In genomic region chr14:74251546-74252030, GRCh38 we compare ENCODE assay signal across 9 cellular contexts. TPM values are rescaled to one million over a fixed set of nuclear protein-coding genes. Genes with fewer than 3 reads are reported as not detected.
DNase-seq lines count a peak whose midpoint lies in the region; ATAC-seq and TF ChIP-seq lines count a peak whose summit lies in the region.
"Had no signal": no experiment of that assay in that cellular context is flagged by ENCODE, and none has a peak within 500 bp of the region (broad histone marks: within the 10 kb centered on the region; RNA-seq: fewer than 3 reads in every experiment).

No MANE protein-coding gene starts in this region.

- H3K9me3 ChIP-seq in PC-3 (ENCODE audit: low read length) = no peaks in the 10 kb centered on the region

- peak; percentile 78 for ATAC-seq in GM19395 (IDR thresholded peaks at IDR 0.05; ENCODE audit: unreplicated experiment)
- peak; percentile 98 for ATAC-seq in PC-3

- peak overlapping the region; percentile 23 for H3K9ac ChIP-seq in PC-3 (ENCODE audit: low read length)

- peak overlapping the region; percentile 64 for H3K4me3 ChIP-seq in PC-3 (ENCODE audit: low read length)

- H3K9me3 Mint-ChIP-seq in CD14-positive monocyte (peaks cover 0 to 3% (median 0%) of the 10 kb centered on the region in 7 donors), IgD-negative memory B cell (no peaks in the 10 kb centered on the region), neural crest cell (no peaks in the 10 kb centered on the region)
- H3K9me3 Mint-ChIP-seq in activated T-cell treated with anti-CD3 and anti-CD28 coated beads, Interleukin-2, amount 50 U/mL, for 24 hours = no peaks in the 10 kb centered on the region

- H3K27me3 Mint-ChIP-seq in CD14-positive monocyte (ENCODE audit: low read depth in 3 of 3) = peaks cover 13 to 43% (median 39%) of the 10 kb centered on the region in 3 donors
- H3K27me3 Mint-ChIP-seq in IgD-negative memory B cell = peaks cover 19% of the 10 kb centered on the region
- peaks cover 27% of the 10 kb centered on the region for H3K27me3 Mint-ChIP-seq in activated T-cell treated with anti-CD3 and anti-CD28 coated beads, Interleukin-2, amount 50 U/mL, for 24 hours
- H3K27me3 Mint-ChIP-seq in neural crest cell (ENCODE audit: low read depth) = peaks cover 51% of the 10 kb centered on the region

- peak; percentile 75 for DNase-seq in CD14-positive monocyte (ENCODE audit: low spot score)
- peak; percentile 72 for DNase-seq in PC-3
- peak; percentile 77 for DNase-seq in activated T-cell treated with anti-CD3 and anti-CD28 coated beads, Interleukin-2, amount 50 U/mL, for 24 hours
- DNase-seq in fibroblast of gingiva (ENCODE audit: low read depth) = peak; percentile 67
- DNase-seq in neural crest cell (ENCODE audit: low read depth, low spot score) = peak; percentile 74
- peak; percentile 61 for DNase-seq in stimulated activated naive CD4-positive, alpha-beta T cell treated with Interleukin-2 at 50 U/mL for 16 hours (lab: John Stamatoyannopoulos, UW)

- no peaks in the 10 kb centered on the region for H3K27me3 ChIP-seq in PC-3 (ENCODE audit: low read length)

- H3K9me2 ChIP-seq in PC-3 (replicated peaks; ENCODE audit: low read length) = no peaks in the 10 kb centered on the region

- H3K4me3 Mint-ChIP-seq in CD14-positive monocyte (peak overlapping the region; percentile 70 to 91), IgD-negative memory B cell (peak overlapping the region; percentile 1 to 73 (median 32)), neural crest cell (peak overlapping the region; percentile 41)
- H3K4me3 Mint-ChIP-seq in activated T-cell treated with anti-CD3 and anti-CD28 coated beads, Interleukin-2, amount 50 U/mL, for 24 hours = peak overlapping the region; percentile 42

- peak overlapping the region; percentile 87 for H3K4me2 ChIP-seq in PC-3 (ENCODE audit: low read length)

- H3K27ac Mint-ChIP-seq in CD14-positive monocyte (peak overlapping the region in 4 of 7 donors; percentile 9 to 61 (median 24)), IgD-negative memory B cell (peak overlapping the region in 1 of 3 donors; percentile 0), neural crest cell (ENCODE audit: unreplicated experiment) (no peak overlapping the region)
- H3K27ac Mint-ChIP-seq in activated T-cell treated with anti-CD3 and anti-CD28 coated beads, Interleukin-2, amount 50 U/mL, for 24 hours = no peak overlapping the region

- H3K4me1 Mint-ChIP-seq in CD14-positive monocyte (peaks cover 8% of the 10 kb centered on the region), IgD-negative memory B cell (peaks cover 5 to 6% (median 5%) of the 10 kb centered on the region in 3 donors), neural crest cell (peaks cover 6% of the 10 kb centered on the region)
- H3K4me1 Mint-ChIP-seq in activated T-cell treated with anti-CD3 and anti-CD28 coated beads, Interleukin-2, amount 50 U/mL, for 24 hours (ENCODE audit: low read depth) = peaks cover 6% of the 10 kb centered on the region

- no peaks in the 10 kb centered on the region for H4K20me1 ChIP-seq in PC-3 (ENCODE audit: low read length)

- intact Hi-C loops in CD14-positive monocyte (cut with micrococcal nuclease) = loop anchor here in 1 of 2 donors (1.0 kb wide), 1 partner anchor 138 kb away; no protein-coding TSS in a partner anchor
- intact Hi-C loops in PC-3 (cut with micrococcal nuclease) = loop anchor here (1.0 to 2.0 kb wide), 2 partner anchors 35 to 140 kb away; no protein-coding TSS in a partner anchor

- no peaks in the 10 kb centered on the region for H3K79me2 ChIP-seq in PC-3 (ENCODE audit: low read length)

- H3K36me3 Mint-ChIP-seq in CD14-positive monocyte (no peaks in the 10 kb centered on the region), IgD-negative memory B cell (peaks cover 1% of the 10 kb centered on the region), neural crest cell (ENCODE audit: low read depth) (no peaks in the 10 kb centered on the region)
- no peaks in the 10 kb centered on the region for H3K36me3 Mint-ChIP-seq in activated T-cell treated with anti-CD3 and anti-CD28 coated beads, Interleukin-2, amount 50 U/mL, for 24 hours (ENCODE audit: low read depth)

- POLR2A ChIA-PET in PC-3 (lab: Charles Lee; ENCODE audit: unreplicated experiment) = interaction anchor here (0.6 kb wide), 1 partner anchor 242 kb away, joined by 5 read pairs; the partner anchor contains the start of gene NPC2

- H3F3A ChIP-seq in PC-3 (ENCODE audit: low read length, unreplicated experiment) = no peaks in the 10 kb centered on the region

- H2AFZ ChIP-seq in PC-3 (ENCODE audit: low read length) = peak overlapping the region; percentile 96

- no peaks in the 10 kb centered on the region for H3K36me3 ChIP-seq in PC-3 (ENCODE audit: low read depth, low read length)

- no TSS peak for BruUV-seq in PC-3 (replicated peaks; lab: Mats Ljungman, UMichigan)

- CTCF ChIA-PET in PC-3 (lab: Charles Lee) = no interaction called here

- TF ChIP-seq CTCF in CD14-positive monocyte (IDR thresholded peaks at IDR 0.05) = peak; percentile 92
- TF ChIP-seq CTCF in PC-3 (conservative IDR thresholded peaks at IDR 0.05; ENCODE audit: low read depth, low read length) = peak; percentile 94
- peak; percentile 88 for TF ChIP-seq CTCF in neural crest cell (conservative IDR thresholded peaks at IDR 0.05)

- H3K4me1 ChIP-seq in PC-3 (ENCODE audit: insufficient read depth, low read length) = no peaks in the 10 kb centered on the region

- H3K27ac ChIP-seq in PC-3 (ENCODE audit: low read length) = no peak overlapping the region

RNA-seq across cellular contexts. Expression of gene VSX2, which starts 12.3 kb away (rescaled TPM):
- not detected for polyA plus RNA-seq in CD14-positive monocyte
- polyA plus RNA-seq in IgD-negative memory B cell = not detected
- not detected in 2 replicates for total RNA-seq in PC-3 (2014; rRNA removed)
- total RNA-seq in neural crest cell = 0.89 and 1.2 TPM in 2 replicates
- total RNA-seq: T-helper 1 cell treated with Interleukin-12 subunit alpha and Interleukin-12 subunit beta and Interleukin-4 antibody, amounts not matched to agents 30 ng/mL and 1 ng/mL, for 36 hours had no signal

RNA-seq across cellular contexts. Expression of gene ABCD4, which starts 51.1 kb away (rescaled TPM):
- polyA plus RNA-seq in CD14-positive monocyte = 10 to 100 TPM; 13.9 to 14.2 TPM
- 23.3 TPM for polyA plus RNA-seq in IgD-negative memory B cell
- total RNA-seq in PC-3 (2014; rRNA removed) = 27.1 and 28.4 TPM in 2 replicates
- 98.8 TPM in 2 replicates for total RNA-seq in neural crest cell

Comparison
In these comparisons a context has a peak if more than half of its experiments do, and no peak if none do; other contexts are left out.
1. H3K27ac Mint-ChIP-seq: peak in CD14-positive monocyte (4 of 7); none in activated T-cell treated with anti-CD3 and anti-CD28 coated beads, Interleukin-2, amount 50 U/mL, for 24 hours (single experiment) and neural crest cell (single experiment).
2. Peak in every context shown above with its lines, with median percentiles within 50 percentile points of each other: DNase-seq, H3K4me3 Mint-ChIP-seq and CTCF ChIP-seq.